In genomic region chr22:40599731-40600130, GRCh38 we compare ENCODE assay signal across 16 cellular contexts. TPM values are rescaled to one million over a fixed set of nuclear protein-coding genes. Genes with fewer than 3 reads are reported as not detected.
DNase-seq lines count a peak whose midpoint lies in the region; ATAC-seq and TF ChIP-seq lines count a peak whose summit lies in the region.
"Had no signal": no experiment of that assay in that cellular context is flagged by ENCODE, and none has a peak within 500 bp of the region (broad histone marks: within the 10 kb centered on the region; RNA-seq: fewer than 3 reads in every experiment).

No MANE protein-coding gene starts in this region.

- in situ Hi-C loops in GM13976 (cut with MboI; ENCODE audit: low sequenced_read_pairs, unreplicated experiment) = no loop called here

- H3K27ac Mint-ChIP-seq in IgD-negative memory B cell (peak overlapping the region in 2 of 3 donors; percentile 48 to 65), endothelial cell (ENCODE audit: unreplicated experiment) (peak overlapping the region; percentile 44), neural progenitor cell (no peak overlapping the region)
- H3K27ac Mint-ChIP-seq in activated CD4-positive, alpha-beta T cell treated with anti-CD3 and anti-CD28 coated beads, Interleukin-2, amount 10 ng/mL, durations not matched to agents 7 days and 5 days = no peak overlapping the region
- H3K27ac Mint-ChIP-seq: CD8-positive, alpha-beta T cell had no signal

- no peaks in the 10 kb centered on the region for H3K27me3 Mint-ChIP-seq in IgD-negative memory B cell
- H3K27me3 Mint-ChIP-seq in endothelial cell (ENCODE audit: unreplicated experiment) = no peaks in the 10 kb centered on the region
- H3K27me3 Mint-ChIP-seq in neural progenitor cell (ENCODE audit: insufficient read depth, low read depth) = no peaks in the 10 kb centered on the region
- no peaks in the 10 kb centered on the region for H3K27me3 Mint-ChIP-seq in activated CD4-positive, alpha-beta T cell treated with anti-CD3 and anti-CD28 coated beads, Interleukin-2, amount 10 ng/mL, durations not matched to agents 7 days and 5 days

- no peak overlapping the region for H3K4me3 ChIP-seq in neural progenitor cell
- H3K4me3 ChIP-seq: A549, GM23248 had no signal

- H3K36me3 ChIP-seq in neural progenitor cell = no peaks in the 10 kb centered on the region

- TF ChIP-seq CTCF in endothelial cell (IDR thresholded peaks at IDR 0.05; ENCODE audit: unreplicated experiment) (no peak), neural progenitor cell (IDR thresholded peaks at IDR 0.05) (no peak), GM13976 (IDR thresholded peaks at IDR 0.05; ENCODE audit: borderline replicate concordance, control extremely low read depth, extremely low read depth, insufficient read depth, missing control alignments) (no peak)

- H2AFZ ChIP-seq in neural progenitor cell (replicated peaks) = no peak overlapping the region
- H2AFZ ChIP-seq: GM23248 had no signal

- H3K4me1 Mint-ChIP-seq in IgD-negative memory B cell (peaks cover 47 to 54% (median 51%) of the 10 kb centered on the region in 3 donors), endothelial cell (ENCODE audit: unreplicated experiment) (peaks cover 19% of the 10 kb centered on the region), neural progenitor cell (peaks cover 7% of the 10 kb centered on the region)
- H3K4me1 Mint-ChIP-seq in activated CD4-positive, alpha-beta T cell treated with anti-CD3 and anti-CD28 coated beads, Interleukin-2, amount 10 ng/mL, durations not matched to agents 7 days and 5 days = peaks cover 15% of the 10 kb centered on the region

- DNase-seq in HEK293T (ENCODE audit: extremely low spot score) (no peak), endothelial cell (ENCODE audit: low spot score) (no peak), neural progenitor cell (ENCODE audit: low spot score) (no peak), UCSD-AML1 (lab: John Stamatoyannopoulos, UW; ENCODE audit: unreplicated experiment) (no peak), GM13976 (ENCODE audit: low spot score) (no peak)
- DNase-seq in activated CD4-positive, alpha-beta T cell treated with anti-CD3 and anti-CD28 coated beads, Interleukin-2, amount 10 ng/mL, durations not matched to agents 7 days and 5 days = no peak
- DNase-seq: CD8-positive, alpha-beta T cell; COR-L47; DND-41; GDM1; GM23248 had no signal

- H4K20me1 ChIP-seq in neural progenitor cell (ENCODE audit: low read depth) = peaks cover 88% of the 10 kb centered on the region

- H3F3A ChIP-seq in neural progenitor cell (ENCODE audit: low read depth) = no peaks in the 10 kb centered on the region

- H3K4me1 ChIP-seq in neural progenitor cell = peaks cover 8% of the 10 kb centered on the region

- ATAC-seq in GM18867 (IDR thresholded peaks at IDR 0.05; ENCODE audit: unreplicated experiment) = no peak
- ATAC-seq: A549; CD8-positive, alpha-beta T cell; HCT116 had no signal

- H3K4me3 Mint-ChIP-seq in IgD-negative memory B cell (no peak overlapping the region), endothelial cell (ENCODE audit: unreplicated experiment) (no peak overlapping the region), neural progenitor cell (no peak overlapping the region)
- H3K4me3 Mint-ChIP-seq in activated CD4-positive, alpha-beta T cell treated with anti-CD3 and anti-CD28 coated beads, Interleukin-2, amount 10 ng/mL, durations not matched to agents 7 days and 5 days = no peak overlapping the region
- H3K4me3 Mint-ChIP-seq: CD14-positive monocyte; CD8-positive, alpha-beta T cell had no signal

- no peaks in the 10 kb centered on the region for H3K9me3 Mint-ChIP-seq in IgD-negative memory B cell
- no peaks in the 10 kb centered on the region for H3K9me3 Mint-ChIP-seq in endothelial cell (ENCODE audit: unreplicated experiment)
- H3K9me3 Mint-ChIP-seq in neural progenitor cell = no peaks in the 10 kb centered on the region
- no peaks in the 10 kb centered on the region for H3K9me3 Mint-ChIP-seq in activated CD4-positive, alpha-beta T cell treated with anti-CD3 and anti-CD28 coated beads, Interleukin-2, amount 10 ng/mL, durations not matched to agents 7 days and 5 days
- H3K9me3 Mint-ChIP-seq: CD14-positive monocyte; CD8-positive, alpha-beta T cell had no signal

- H3K9ac ChIP-seq in neural progenitor cell = no peak overlapping the region
- H3K9ac ChIP-seq: GM23248 had no signal

- H3K4me2 ChIP-seq in neural progenitor cell = no peak overlapping the region
- H3K4me2 ChIP-seq: A549 had no signal

- POLR2A ChIA-PET in HEK293T (lab: Yijun Ruan, JAX) = no interaction called here
- POLR2A ChIA-PET in activated CD4-positive, alpha-beta T cell treated with anti-CD3 and anti-CD28 coated beads, Interleukin-2, amount 10 ng/mL, durations not matched to agents 7 days and 5 days (lab: Charles Lee) = no interaction called here

- H3K36me3 Mint-ChIP-seq in IgD-negative memory B cell (no peaks in the 10 kb centered on the region), endothelial cell (ENCODE audit: low read depth, unreplicated experiment) (no peaks in the 10 kb centered on the region), neural progenitor cell (peaks cover 3% of the 10 kb centered on the region)
- no peaks in the 10 kb centered on the region for H3K36me3 Mint-ChIP-seq in activated CD4-positive, alpha-beta T cell treated with anti-CD3 and anti-CD28 coated beads, Interleukin-2, amount 10 ng/mL, durations not matched to agents 7 days and 5 days (ENCODE audit: low read depth)
- H3K36me3 Mint-ChIP-seq: CD8-positive, alpha-beta T cell had no signal

- peaks cover 95% of the 10 kb centered on the region for H3K79me2 ChIP-seq in neural progenitor cell (ENCODE audit: low read depth)

- no peaks in the 10 kb centered on the region for H3K27me3 ChIP-seq in neural progenitor cell

- CTCF ChIA-PET in HEK293T (lab: Yijun Ruan, JAX) = no interaction called here
- CTCF ChIA-PET in activated CD4-positive, alpha-beta T cell treated with anti-CD3 and anti-CD28 coated beads, Interleukin-2, amount 10 ng/mL, durations not matched to agents 7 days and 5 days (lab: Charles Lee) = interaction anchor here (0.7 kb wide), 1 partner anchor 164 kb away, joined by 4 read pairs; no protein-coding TSS in a partner anchor

- H3K9me3 ChIP-seq in neural progenitor cell (ENCODE audit: low read depth) = no peaks in the 10 kb centered on the region
- H3K9me3 ChIP-seq: A549 had no signal

- H3K27ac ChIP-seq in neural progenitor cell = peak overlapping the region; percentile 36
- H3K27ac ChIP-seq: GM23248 had no signal

TF ChIP-seq in HEK293T, 16 proteins besides CTCF, POLR2A, EP300 and RAD21:
- TF ChIP-seq ZNF384 (IDR thresholded peaks at IDR 0.05) (peak; percentile 71), TARDBP (IDR thresholded peaks at IDR 0.05) (no peak)

RNA-seq across cellular contexts. Expression of gene MRTFA, which starts 36.8 kb away (rescaled TPM):
- 17.2 TPM for polyA plus RNA-seq in IgD-negative memory B cell
- total RNA-seq in endothelial cell (ENCODE audit: unreplicated experiment) (68.4 TPM), neural progenitor cell (ENCODE audit: low replicate concordance) (11.3 and 40.9 TPM in 2 replicates)
- 10 to 100 TPM; 61.9 to 71.1 TPM for total RNA-seq in activated CD4-positive, alpha-beta T cell treated with anti-CD3 and anti-CD28 coated beads, Interleukin-2, amount 10 ng/mL, durations not matched to agents 7 days and 5 days

Comparison
In these comparisons a context has a peak if more than half of its experiments do, and no peak if none do; other contexts are left out.
1. H3K27ac Mint-ChIP-seq: peak in IgD-negative memory B cell (2 of 3) and endothelial cell (single experiment); none in neural progenitor cell (single experiment) and activated CD4-positive, alpha-beta T cell treated with anti-CD3 and anti-CD28 coated beads, Interleukin-2, amount 10 ng/mL, durations not matched to agents 7 days and 5 days (single experiment).